Comparison of ENCODE assay signal across 38 cellular contexts in the genomic region with DNA sequence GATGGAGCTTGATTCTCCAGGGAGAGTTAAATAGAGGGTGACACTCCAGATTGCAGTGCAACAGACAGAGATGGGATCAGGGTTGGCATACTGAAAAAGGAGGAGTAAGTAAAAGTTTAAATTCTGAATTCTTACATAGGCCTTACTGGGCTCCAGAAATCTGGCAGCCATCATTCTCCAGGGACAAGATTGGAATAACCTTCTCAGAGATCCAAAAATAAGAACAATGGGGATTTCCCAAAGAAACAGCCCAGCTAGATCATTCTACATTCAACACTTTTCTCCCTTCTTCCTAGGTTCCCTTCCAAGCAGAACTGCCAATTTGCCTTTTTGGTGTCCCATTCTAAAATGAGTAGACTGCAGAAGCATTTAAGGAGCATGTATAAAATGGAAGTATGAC. TPM values are rescaled to one million over a fixed set of nuclear protein-coding genes. Genes with fewer than 3 reads are reported as not detected.
"Had no signal": no experiment of that assay in that cellular context is flagged by ENCODE, and none has a peak within 500 bp of the region (broad histone marks: within the 10 kb centered on the region; RNA-seq: fewer than 3 reads in every experiment).

No MANE protein-coding gene starts in this region.

- H3K27ac ChIP-seq: adrenal gland, ascending aorta, body of pancreas, brain microvascular endothelial cell, breast epithelium, cardiac muscle cell had no signal

- DNase-seq: activated effector memory CD4-positive, alpha-beta T cell treated with anti-CD3 and anti-CD28 coated beads, Interleukin-2, amount 50 U/mL, for 16 hours; activated effector memory CD4-positive, alpha-beta T cell treated with Interleukin-2 at 50 U/mL for 16 hours; activated gamma-delta T cell; activated gamma-delta T cell treated with Interleukin-2 at 50 U/mL for 16 hours; activated naive CD4-positive, alpha-beta T cell; activated naive CD4-positive, alpha-beta T cell treated with anti-CD3 and anti-CD28 coated beads for 36 hours; activated naive CD4-positive, alpha-beta T cell treated with anti-CD3 and anti-CD28 coated beads, Interleukin-2, amount 10 ng/mL, durations not matched to agents 7 days and 5 days; activated naive CD4-positive, alpha-beta T cell treated with anti-CD3 and anti-CD28 coated beads, Interleukin-2, amount 50 U/mL, for 16 hours; activated naive CD4-positive, alpha-beta T cell treated with Interleukin-2 at 50 U/mL for 16 hours; activated naive CD8-positive, alpha-beta T cell treated with anti-CD3 and anti-CD28 coated beads for 36 hours; activated naive CD8-positive, alpha-beta T cell treated with anti-CD3 and anti-CD28 coated beads, Interleukin-2, amount 10 ng/mL, durations not matched to agents 7 days and 5 days; activated naive CD8-positive, alpha-beta T cell treated with anti-CD3 and anti-CD28 coated beads, Interleukin-2, amount 50 U/mL, for 24 hours; activated T-cell treated with anti-CD3 and anti-CD28 coated beads, Interleukin-2, amount 50 U/mL, for 1 hour; activated T-cell treated with anti-CD3 and anti-CD28 coated beads, Interleukin-2, amount 50 U/mL, for 24 hours; activated T-cell treated with anti-CD3 and anti-CD28 coated beads, Interleukin-2, amount 50 U/mL, for 4 hours; activated T-cell treated with anti-CD3 and anti-CD28 coated beads, Interleukin-2, amount 50 U/mL, for 48 hours; activated T-cell treated with anti-CD3 and anti-CD28 coated beads, Interleukin-2, amount 50 U/mL, for 72 hours; adrenal gland; amniotic stem cell; amygdala; anterior cingulate cortex; aorta; body of pancreas; brain microvascular endothelial cell; caudate nucleus; central memory CD4-positive, alpha-beta T cell; cerebellar nuclear complex had no signal

- ATAC-seq: activated naive CD4-positive, alpha-beta T cell treated with anti-CD3 and anti-CD28 coated beads, Interleukin-2, amount 50 U/mL, for 72 hours; activated naive CD8-positive, alpha-beta T cell treated with anti-CD3 and anti-CD28 coated beads, Interleukin-2, amount 50 U/mL, for 24 hours; activated T-cell treated with anti-CD3 and anti-CD28 coated beads, Interleukin-2, amount 50 U/mL, for 4 hours; activated T-cell treated with anti-CD3 and anti-CD28 coated beads, Interleukin-2, amount 50 U/mL, for 72 hours; activated T-helper 17 cell treated with anti-CD3 and anti-CD28 coated beads, Interleukin-2, amount 50 U/mL, for 72 hours; body of pancreas had no signal

- H3K4me1 ChIP-seq: adrenal gland, ascending aorta, body of pancreas, breast epithelium had no signal

- H3K36me3 ChIP-seq: adrenal gland, ascending aorta, brain microvascular endothelial cell, breast epithelium, cardiac muscle cell had no signal

- H3K27me3 ChIP-seq: adrenal gland, ascending aorta, body of pancreas, brain microvascular endothelial cell, breast epithelium, cardiac muscle cell had no signal

- H3K4me3 ChIP-seq: adrenal gland, ascending aorta, body of pancreas, breast epithelium, cardiac muscle cell had no signal

- H3K9me3 ChIP-seq: adrenal gland, ascending aorta, body of pancreas, breast epithelium had no signal

RNA-seq across cellular contexts. Expression of gene SERPINB2, which starts 14.9 kb away (rescaled TPM):
- total RNA-seq: activated naive CD4-positive, alpha-beta T cell treated with anti-CD3 and anti-CD28 coated beads for 36 hours; activated naive CD4-positive, alpha-beta T cell treated with anti-CD3 and anti-CD28 coated beads, Interleukin-2, amount 50 U/mL, for 72 hours; activated naive CD8-positive, alpha-beta T cell treated with anti-CD3 and anti-CD28 coated beads for 36 hours; activated T-cell treated with anti-CD3 and anti-CD28 coated beads, Interleukin-2, amount 50 U/mL, for 72 hours; activated T-helper 1 cell treated with anti-CD3 and anti-CD28 coated beads, Interleukin-12 subunit alpha, Interleukin-12 subunit beta, Interleukin-2, Interleukin-4 antibody, amounts not matched to agents 30 ng/mL and 10 ng/mL and 1 ng/mL, durations not matched to agents 14 hours and 24 hours and 36 hours; activated T-helper 17 cell treated with anti-CD3 and anti-CD28 coated beads, Interleukin-2, amount 50 U/mL, for 72 hours; activated T-helper 2 cell treated with anti-CD3 and anti-CD28 coated beads, Interferon-gamma antibody, Interleukin-2, Interleukin-4, amounts not matched to agents 10 μg/mL and 5 μg/mL and 100 μg/mL, durations not matched to agents 14 hours and 24 hours and 36 hours; ascending aorta; cardiac muscle cell; cardiac septum; cerebellum; chondrocyte had no signal
- polyA plus RNA-seq: cardiac muscle cell had no signal

RNA-seq across cellular contexts. Expression of gene SERPINB10, which starts 35.2 kb away (rescaled TPM):
- total RNA-seq: activated naive CD4-positive, alpha-beta T cell treated with anti-CD3 and anti-CD28 coated beads for 36 hours; activated naive CD4-positive, alpha-beta T cell treated with anti-CD3 and anti-CD28 coated beads, Interleukin-2, amount 50 U/mL, for 72 hours; activated naive CD8-positive, alpha-beta T cell treated with anti-CD3 and anti-CD28 coated beads, Interleukin-2, amount 10 ng/mL, durations not matched to agents 7 days and 5 days; activated T-helper 1 cell treated with anti-CD3 and anti-CD28 coated beads, Interleukin-12 subunit alpha, Interleukin-12 subunit beta, Interleukin-2, Interleukin-4 antibody, amounts not matched to agents 30 ng/mL and 10 ng/mL and 1 ng/mL, durations not matched to agents 14 hours and 24 hours and 36 hours; activated T-helper 17 cell treated with anti-CD3 and anti-CD28 coated beads, Interleukin-2, amount 50 U/mL, for 72 hours; activated T-helper 2 cell treated with anti-CD3 and anti-CD28 coated beads, Interferon-gamma antibody, Interleukin-2, Interleukin-4, amounts not matched to agents 10 μg/mL and 5 μg/mL and 100 μg/mL, durations not matched to agents 14 hours and 24 hours and 36 hours; adrenal gland; aorta; ascending aorta; astrocyte; body of pancreas; cardiac muscle cell; cardiac septum; cerebellum; chondrocyte had no signal
- polyA plus RNA-seq: adrenal gland, aorta, cardiac muscle cell had no signal
